In genomic region chr9:105859428-105860091, GRCh38 we compare ENCODE assay signal across 13 cellular contexts.
DNase-seq lines count a peak whose midpoint lies in the region; ATAC-seq and TF ChIP-seq lines count a peak whose summit lies in the region.
"Had no signal": no experiment of that assay in that cellular context is flagged by ENCODE, and none has a peak within 500 bp of the region (broad histone marks: within the 10 kb centered on the region; RNA-seq: fewer than 3 reads in every experiment).

No MANE protein-coding gene starts in this region.

- H3K36me3 Mint-ChIP-seq in activated naive CD4-positive, alpha-beta T cell treated with anti-CD3 and anti-CD28 coated beads, Interleukin-2, amount 50 U/mL, for 24 hours: peaks cover 2% of the 10 kb centered on the region
- peaks cover 11% of the 10 kb centered on the region for H3K36me3 Mint-ChIP-seq in activated naive CD8-positive, alpha-beta T cell treated with anti-CD3 and anti-CD28 coated beads for 36 hours
- H3K36me3 Mint-ChIP-seq in stimulated activated naive B cell treated with anti-CD40 and anti-IgM and Interleukin-4, amounts not matched to agents 10 μg/mL and 1 μg/mL and 100 μg/mL, for 72 hours: peaks cover 0 to 4% of the 10 kb centered on the region in 2 donors

- peaks cover 6% of the 10 kb centered on the region for H3K9me3 Mint-ChIP-seq in activated naive CD4-positive, alpha-beta T cell treated with anti-CD3 and anti-CD28 coated beads, Interleukin-2, amount 50 U/mL, for 24 hours
- H3K9me3 Mint-ChIP-seq in activated naive CD8-positive, alpha-beta T cell treated with anti-CD3 and anti-CD28 coated beads for 36 hours: peaks cover 15% of the 10 kb centered on the region
- peaks cover 8 to 12% of the 10 kb centered on the region in 2 donors for H3K9me3 Mint-ChIP-seq in stimulated activated naive B cell treated with anti-CD40 and anti-IgM and Interleukin-4, amounts not matched to agents 10 μg/mL and 1 μg/mL and 100 μg/mL, for 72 hours

- no peak overlapping the region for H3K27ac ChIP-seq in tibial artery
- no peak overlapping the region for H3K27ac ChIP-seq in effector memory CD4-positive, alpha-beta T cell (ENCODE audit: insufficient read depth, low read length, poor library complexity, severe bottlenecking)

- intact Hi-C loops in tibial artery (cut with DNase I; ENCODE audit: low total_unique reads): no loop called here

- no peaks in the 10 kb centered on the region for H3K36me3 ChIP-seq in tibial artery
- H3K36me3 ChIP-seq in effector memory CD4-positive, alpha-beta T cell (ENCODE audit: control insufficient read depth, insufficient read depth, low read length): no peaks in the 10 kb centered on the region

- H3K4me3 ChIP-seq in tibial artery: no peak overlapping the region
- H3K4me3 ChIP-seq in effector memory CD4-positive, alpha-beta T cell (ENCODE audit: insufficient read depth, low read depth, low read length, poor library complexity, severe bottlenecking): no peak overlapping the region

- ATAC-seq in stimulated activated naive B cell treated with anti-CD40 and anti-IgM and Interleukin-4, amounts not matched to agents 10 μg/mL and 1 μg/mL and 100 μg/mL, for 72 hours (replicated peaks): no peak

- H3K4me3 Mint-ChIP-seq in activated naive CD4-positive, alpha-beta T cell treated with anti-CD3 and anti-CD28 coated beads, Interleukin-2, amount 50 U/mL, for 24 hours: peak overlapping the region; percentile 53
- H3K4me3 Mint-ChIP-seq in activated naive CD8-positive, alpha-beta T cell treated with anti-CD3 and anti-CD28 coated beads for 36 hours: peak overlapping the region; percentile 54
- H3K4me3 Mint-ChIP-seq in stimulated activated naive B cell treated with anti-CD40 and anti-IgM and Interleukin-4, amounts not matched to agents 10 μg/mL and 1 μg/mL and 100 μg/mL, for 72 hours: peak overlapping the region; percentile 43 to 58

- no peaks in the 10 kb centered on the region for H3K27me3 ChIP-seq in tibial artery
- H3K27me3 ChIP-seq in effector memory CD4-positive, alpha-beta T cell (replicated peaks; ENCODE audit: control insufficient read depth, insufficient read depth, low read length, poor library complexity, severe bottlenecking): no peaks in the 10 kb centered on the region

- peaks cover 31% of the 10 kb centered on the region for H3K4me1 Mint-ChIP-seq in activated naive CD4-positive, alpha-beta T cell treated with anti-CD3 and anti-CD28 coated beads, Interleukin-2, amount 50 U/mL, for 24 hours
- H3K4me1 Mint-ChIP-seq in activated naive CD8-positive, alpha-beta T cell treated with anti-CD3 and anti-CD28 coated beads for 36 hours: peaks cover 23% of the 10 kb centered on the region
- H3K4me1 Mint-ChIP-seq in stimulated activated naive B cell treated with anti-CD40 and anti-IgM and Interleukin-4, amounts not matched to agents 10 μg/mL and 1 μg/mL and 100 μg/mL, for 72 hours: peaks cover 21 to 25% of the 10 kb centered on the region in 2 donors

- H3K27ac Mint-ChIP-seq in activated naive CD4-positive, alpha-beta T cell treated with anti-CD3 and anti-CD28 coated beads, Interleukin-2, amount 50 U/mL, for 24 hours: peak overlapping the region; percentile 76
- H3K27ac Mint-ChIP-seq in activated naive CD8-positive, alpha-beta T cell treated with anti-CD3 and anti-CD28 coated beads for 36 hours: peak overlapping the region; percentile 83
- peak overlapping the region; percentile 60 for H3K27ac Mint-ChIP-seq in stimulated activated naive B cell treated with anti-CD40 and anti-IgM and Interleukin-4, amounts not matched to agents 10 μg/mL and 1 μg/mL and 100 μg/mL, for 72 hours

- H3K9me3 ChIP-seq in tibial artery: no peaks in the 10 kb centered on the region
- no peaks in the 10 kb centered on the region for H3K9me3 ChIP-seq in effector memory CD4-positive, alpha-beta T cell (ENCODE audit: control insufficient read depth, low read length)

- no peaks in the 10 kb centered on the region for H3K27me3 Mint-ChIP-seq in activated naive CD4-positive, alpha-beta T cell treated with anti-CD3 and anti-CD28 coated beads, Interleukin-2, amount 50 U/mL, for 24 hours
- H3K27me3 Mint-ChIP-seq in activated naive CD8-positive, alpha-beta T cell treated with anti-CD3 and anti-CD28 coated beads for 36 hours: no peaks in the 10 kb centered on the region
- H3K27me3 Mint-ChIP-seq in stimulated activated naive B cell treated with anti-CD40 and anti-IgM and Interleukin-4, amounts not matched to agents 10 μg/mL and 1 μg/mL and 100 μg/mL, for 72 hours: no peaks in the 10 kb centered on the region

- no peak for TF ChIP-seq CTCF in tibial artery (IDR thresholded peaks at IDR 0.05)

- no peaks in the 10 kb centered on the region for H3K4me1 ChIP-seq in tibial artery
- no peaks in the 10 kb centered on the region for H3K4me1 ChIP-seq in effector memory CD4-positive, alpha-beta T cell (ENCODE audit: control insufficient read depth, insufficient read depth, low read length, poor library complexity, severe bottlenecking)

- no peak for DNase-seq in activated naive CD4-positive, alpha-beta T cell treated with anti-CD3 and anti-CD28 coated beads, Interleukin-2, amount 50 U/mL, for 16 hours
- DNase-seq in MV-4-11 (lab: John Stamatoyannopoulos, UW) (peak; percentile 14), mesenteric fat pad (ENCODE audit: low spot score) (no peak), tibial artery (no peak)
- DNase-seq in activated naive CD8-positive, alpha-beta T cell treated with anti-CD3 and anti-CD28 coated beads for 36 hours: no peak
- DNase-seq in stimulated activated naive B cell treated with anti-CD40 and anti-IgM and Interleukin-4, amounts not matched to agents 10 μg/mL and 1 μg/mL and 100 μg/mL, for 72 hours: no peak
- DNase-seq in effector memory CD4-positive, alpha-beta T cell: no peak
- DNase-seq: activated CD8-positive, alpha-beta memory T cell treated with anti-CD3 and anti-CD28 coated beads for 24 hours; AML-193; amniotic stem cell; dermis blood vessel endothelial cell; stimulated activated CD4-positive, alpha-beta T cell treated with anti-CD3 and anti-CD28 coated beads, Interleukin-2, amount 100 ng/mL, for 24 hours had no signal
